Comparison of ENCODE assay signal across 1 cellular context in the genomic region with DNA sequence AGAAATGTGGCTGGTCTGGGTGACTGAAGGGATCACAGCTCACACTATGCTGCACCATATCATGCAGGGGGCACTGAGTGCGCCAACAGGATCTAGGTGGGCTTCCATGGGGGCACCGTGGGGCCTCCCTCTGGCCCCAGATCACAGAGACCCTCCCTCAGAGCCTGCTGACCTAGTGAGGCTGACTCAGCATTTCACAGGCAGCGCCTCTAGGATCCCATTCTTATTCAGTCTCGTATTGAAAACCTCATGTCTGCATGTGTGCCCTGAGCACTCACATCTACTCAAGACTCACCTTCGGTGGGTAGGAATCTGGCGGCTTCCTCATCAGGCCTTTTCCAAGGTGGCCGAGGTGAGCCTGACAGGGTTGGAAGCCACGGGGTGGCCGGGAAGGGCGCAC.
TF ChIP-seq lines count a peak whose summit lies in the region.

No MANE protein-coding gene starts in this region.

TF ChIP-seq in A549, 52 proteins besides CTCF, POLR2A, EP300 and RAD21 (continued from another document):
- TF ChIP-seq MAFK (IDR thresholded peaks at IDR 0.05; ENCODE audit: partially characterized antibody) (peak; percentile 79), CHD4 (IDR thresholded peaks at IDR 0.05; ENCODE audit: borderline replicate concordance) (no peak)
- TF ChIP-seq, protein P1, sequence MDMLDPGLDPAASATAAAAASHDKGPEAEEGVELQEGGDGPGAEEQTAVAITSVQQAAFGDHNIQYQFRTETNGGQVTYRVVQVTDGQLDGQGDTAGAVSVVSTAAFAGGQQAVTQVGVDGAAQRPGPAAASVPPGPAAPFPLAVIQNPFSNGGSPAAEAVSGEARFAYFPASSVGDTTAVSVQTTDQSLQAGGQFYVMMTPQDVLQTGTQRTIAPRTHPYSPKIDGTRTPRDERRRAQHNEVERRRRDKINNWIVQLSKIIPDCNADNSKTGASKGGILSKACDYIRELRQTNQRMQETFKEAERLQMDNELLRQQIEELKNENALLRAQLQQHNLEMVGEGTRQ (IDR thresholded peaks at IDR 0.05), result no peak
